Comparison of ENCODE assay signal across 8 cellular contexts in the genomic region with DNA sequence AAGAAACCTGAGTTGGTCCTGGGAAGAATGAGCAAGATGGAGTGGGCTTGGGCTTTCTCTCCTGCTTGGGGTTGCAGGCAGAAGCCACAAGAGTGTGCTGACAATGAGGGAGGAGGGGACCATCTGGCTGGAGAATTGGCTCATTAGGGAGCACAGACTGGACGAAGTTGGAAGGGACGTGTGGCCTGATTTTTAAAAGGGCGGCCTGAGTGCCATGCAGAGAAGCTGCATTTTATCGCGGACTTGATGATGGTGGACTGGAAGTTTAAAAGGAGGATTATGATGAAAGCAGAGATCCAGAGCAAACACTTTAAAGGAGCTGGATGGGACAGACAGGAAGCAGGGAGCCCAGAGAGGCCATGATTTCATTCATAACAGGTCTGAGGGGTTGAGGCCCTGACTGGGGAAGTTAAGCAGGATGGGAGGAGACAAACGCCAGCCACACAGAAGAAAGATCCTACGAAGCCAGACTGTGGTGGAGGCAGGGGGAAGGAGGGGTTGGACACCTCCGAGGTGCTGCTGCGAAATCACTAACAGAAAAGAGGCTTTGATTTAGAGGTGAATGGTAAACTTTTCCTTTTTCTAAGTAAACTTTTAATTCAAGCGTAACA. TPM values are rescaled to one million over a fixed set of nuclear protein-coding genes. Genes with fewer than 3 reads are reported as not detected.
A peak's percentile ranks its signal among the peaks of the same experiment; 100 is the strongest.
DNase-seq lines count a peak whose midpoint lies in the region; ATAC-seq and TF ChIP-seq lines count a peak whose summit lies in the region.
"Had no signal": no experiment of that assay in that cellular context is flagged by ENCODE, and none has a peak within 500 bp of the region (broad histone marks: within the 10 kb centered on the region; RNA-seq: fewer than 3 reads in every experiment).

No MANE protein-coding gene starts in this region.

- H3K14ac ChIP-seq in IMR-90 (replicated peaks; ENCODE audit: low read depth, low read length): peak overlapping the region; percentile 46

- H3K23ac ChIP-seq in IMR-90 (ENCODE audit: low read depth, low read length): no peak overlapping the region

- peaks cover 19% of the 10 kb centered on the region for H3K4me1 Mint-ChIP-seq in T-helper 17 cell

- H3K4me3 Mint-ChIP-seq in T-helper 17 cell: no peak overlapping the region

- no peak for DNase-seq in IMR-90
- DNase-seq in T-helper 17 cell: no peak
- peak; percentile 17 to 52 for DNase-seq in foreskin fibroblast
- no peak for DNase-seq in spleen
- DNase-seq in stimulated activated CD4-positive, alpha-beta T cell treated with anti-CD3 and anti-CD28 coated beads, Interleukin-2, amount 100 ng/mL, for 48 hours: no peak
- DNase-seq in GM20000 (ENCODE audit: low spot score): no peak
- DNase-seq: foreskin keratinocyte had no signal

- peak overlapping the region; percentile 1 for H2BK5ac ChIP-seq in IMR-90 (ENCODE audit: low read depth, low read length, poor library complexity, severe bottlenecking)

- no peak for TF ChIP-seq CTCF in IMR-90 (conservative IDR thresholded peaks at IDR 0.05; ENCODE audit: low read depth, low read length)
- TF ChIP-seq CTCF in foreskin fibroblast (IDR thresholded peaks at IDR 0.05; ENCODE audit: low read depth, low read length): no peak
- TF ChIP-seq CTCF in spleen (IDR thresholded peaks at IDR 0.05 in 8 of 11, conservative IDR thresholded peaks at IDR 0.05 in 3 of 11): no peak
- no peak for TF ChIP-seq CTCF in GM20000 (IDR thresholded peaks at IDR 0.05; ENCODE audit: extremely low read depth, missing control alignments)

- H3K27me3 Mint-ChIP-seq in T-helper 17 cell: peaks cover 6% of the 10 kb centered on the region

- no TSS peak for BruUV-seq in IMR-90 (replicated peaks; lab: Mats Ljungman, UMichigan)

- H4K20me1 ChIP-seq in IMR-90 (ENCODE audit: insufficient read depth, low read length): no peaks in the 10 kb centered on the region

- no peak for TF ChIP-seq RAD21 in IMR-90 (IDR thresholded peaks at IDR 0.05; ENCODE audit: low read length)

- 85% methylated on average over 5 of the region's 10 CpGs; no CpG with 5 or more reads in 1 of the 2 experiments for WGBS in IMR-90 (ENCODE audit: extremely low coverage in 2 of 2, insufficient read length in 1 of 2), 2 experiments
- WGBS in spleen, 5 donors: 62 to 75% (median 64%) methylated on average over 10 of the region's 10 CpGs

- H4K91ac ChIP-seq in IMR-90 (ENCODE audit: insufficient read depth, low read depth, low read length): no peak overlapping the region

- no peak for TF ChIP-seq POLR2A in IMR-90 (IDR thresholded peaks at IDR 0.05; ENCODE audit: low read depth, low read length)
- TF ChIP-seq POLR2A in spleen (IDR thresholded peaks at IDR 0.05): no peak

- H3K27me3 ChIP-seq in IMR-90 (ENCODE audit: control insufficient read depth, insufficient read depth, low read length): no peaks in the 10 kb centered on the region
- no peaks in the 10 kb centered on the region for H3K27me3 ChIP-seq in spleen (replicated peaks in 1 of 7)
- H3K27me3 ChIP-seq: foreskin keratinocyte had no signal

- H3K27ac Mint-ChIP-seq in T-helper 17 cell: peak overlapping the region; percentile 6

- no peaks in the 10 kb centered on the region for H3K9me3 ChIP-seq in IMR-90 (ENCODE audit: control insufficient read depth, insufficient read depth, low read length)
- H3K9me3 ChIP-seq in T-helper 17 cell (ENCODE audit: control insufficient read depth, low read length, poor library complexity, severe bottlenecking): no peaks in the 10 kb centered on the region
- no peaks in the 10 kb centered on the region for H3K9me3 ChIP-seq in spleen

- H4K8ac ChIP-seq in IMR-90 (ENCODE audit: low read depth in 2 of 2, low read length in 2 of 2): peak overlapping the region in 1 of 2 experiments; percentile 40; a peak in 1 of 4 replicates

- H3K56ac ChIP-seq in IMR-90 (ENCODE audit: extremely low read depth, insufficient read depth, low read length): no peak overlapping the region

- H2BK20ac ChIP-seq in IMR-90 (ENCODE audit: low read depth, low read length): peak overlapping the region; percentile 37; the same call in 1 of the 2 replicates

- no peak overlapping the region for H2AK5ac ChIP-seq in IMR-90 (ENCODE audit: low read depth, low read length)

- H2AK9ac ChIP-seq in IMR-90 (replicated peaks; ENCODE audit: low read depth, low read length, poor library complexity): peak overlapping the region; percentile 12

- intact Hi-C loops in IMR-90 (cut with micrococcal nuclease) (no loop called here), spleen (cut with DNase I; ENCODE audit: low total_unique reads) (no loop called here)

- CTCF ChIA-PET in IMR-90 (lab: Yijun Ruan, JAX): no interaction called here

- peak overlapping the region; percentile 11; the same call in 1 of the 2 replicates for H3K18ac ChIP-seq in IMR-90 (ENCODE audit: low read depth, low read length)

- H2AFZ ChIP-seq in IMR-90 (replicated peaks; ENCODE audit: low read length, poor library complexity): peak overlapping the region; percentile 40

- H3K79me1 ChIP-seq in IMR-90 (ENCODE audit: low read depth in 1 of 2, low read length in 2 of 2): peaks cover 4 to 5% of the 10 kb centered on the region in 2 experiments; a peak in 1 of 4 replicates

- in situ Hi-C loops in IMR-90 (cut with MboI; ENCODE audit: low sequenced_read_pairs): no loop called here

- H3K36me3 Mint-ChIP-seq in T-helper 17 cell (ENCODE audit: low read depth): peaks cover 5% of the 10 kb centered on the region

- H3K4me3 ChIP-seq in IMR-90 (ENCODE audit: insufficient read depth, low read depth, low read length): no peak overlapping the region
- no peak overlapping the region for H3K4me3 ChIP-seq in foreskin fibroblast (ENCODE audit: low read depth in 1 of 2, low read length in 2 of 2)
- peak overlapping the region in 1 of 8 donors; percentile 41 for H3K4me3 ChIP-seq in spleen

- ATAC-seq in IMR-90 (ENCODE audit: low read depth) (no peak), T-helper 17 cell (no peak), GM18861 (IDR thresholded peaks at IDR 0.05; ENCODE audit: unreplicated experiment) (no peak)
- ATAC-seq: foreskin keratinocyte had no signal

- H4K5ac ChIP-seq in IMR-90 (ENCODE audit: low read depth, low read length): peak overlapping the region; percentile 16; the same call in 1 of the 2 replicates

- H3K4ac ChIP-seq in IMR-90 (ENCODE audit: low read depth, low read length): no peak overlapping the region; the same call in 1 of the 2 replicates

- peaks cover 12% of the 10 kb centered on the region for H3K9me1 ChIP-seq in IMR-90 (ENCODE audit: insufficient read depth, low read length)

- no peak overlapping the region for H3K27ac ChIP-seq in IMR-90 (ENCODE audit: insufficient read depth, low read length)
- H3K27ac ChIP-seq in spleen: peak overlapping the region; percentile 49 to 83 (median 76)
- H3K27ac ChIP-seq: foreskin keratinocyte had no signal

- H3K36me3 ChIP-seq in IMR-90 (ENCODE audit: control insufficient read depth, insufficient read depth, low read length): no peaks in the 10 kb centered on the region
- H3K36me3 ChIP-seq in spleen: no peaks in the 10 kb centered on the region

- dilution Hi-C loops in IMR-90 (cut with HindIII; ENCODE audit: low sequenced_read_pairs, unreplicated experiment): no loop called here

- H2BK15ac ChIP-seq in IMR-90 (ENCODE audit: low read depth, low read length): 0 out of 3 replicates have a peak overlapping the region, but pooled peaks have one; percentile 7

- H3K4me1 ChIP-seq in IMR-90 (ENCODE audit: control insufficient read depth, insufficient read depth, low read length) (peaks cover 10% of the 10 kb centered on the region), spleen (peaks cover 10 to 38% (median 27%) of the 10 kb centered on the region in 6 donors)
- H3K4me1 ChIP-seq: foreskin keratinocyte had no signal

- no peak overlapping the region for H2BK120ac ChIP-seq in IMR-90 (ENCODE audit: low read depth, low read length)

- no peak overlapping the region for H3K9ac ChIP-seq in IMR-90 (ENCODE audit: low read depth, low read length)

- POLR2A ChIA-PET in IMR-90 (lab: Charles Lee; ENCODE audit: unreplicated experiment): no interaction called here

- H3K4me2 ChIP-seq in IMR-90 (ENCODE audit: low read depth, low read length): no peak overlapping the region

TF ChIP-seq in IMR-90, 13 proteins besides CTCF, POLR2A, EP300 and RAD21 (continues in another document):
- TF ChIP-seq BHLHE40 (IDR thresholded peaks at IDR 0.05; ENCODE audit: low read depth, low read length): no peak
- TF ChIP-seq CHD1 (IDR thresholded peaks at IDR 0.05; ENCODE audit: low read depth, low read length): no peak
- no peak for TF ChIP-seq MXI1 (IDR thresholded peaks at IDR 0.05; ENCODE audit: borderline replicate concordance, low read depth, low read length)
- TF ChIP-seq, protein P1, sequence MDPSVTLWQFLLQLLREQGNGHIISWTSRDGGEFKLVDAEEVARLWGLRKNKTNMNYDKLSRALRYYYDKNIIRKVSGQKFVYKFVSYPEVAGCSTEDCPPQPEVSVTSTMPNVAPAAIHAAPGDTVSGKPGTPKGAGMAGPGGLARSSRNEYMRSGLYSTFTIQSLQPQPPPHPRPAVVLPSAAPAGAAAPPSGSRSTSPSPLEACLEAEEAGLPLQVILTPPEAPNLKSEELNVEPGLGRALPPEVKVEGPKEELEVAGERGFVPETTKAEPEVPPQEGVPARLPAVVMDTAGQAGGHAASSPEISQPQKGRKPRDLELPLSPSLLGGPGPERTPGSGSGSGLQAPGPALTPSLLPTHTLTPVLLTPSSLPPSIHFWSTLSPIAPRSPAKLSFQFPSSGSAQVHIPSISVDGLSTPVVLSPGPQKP (IDR thresholded peaks at IDR 0.05; ENCODE audit: borderline replicate concordance, low read depth, low read length): no peak
- TF ChIP-seq SMC3 (IDR thresholded peaks at IDR 0.05; ENCODE audit: low read depth, low read length): no peak
- TF ChIP-seq RFX5 (IDR thresholded peaks at IDR 0.05; ENCODE audit: low read depth, low read length): no peak
- no peak for TF ChIP-seq RCOR1 (IDR thresholded peaks at IDR 0.05; ENCODE audit: insufficient replicate concordance, low read length)
- TF ChIP-seq FOS (IDR thresholded peaks at IDR 0.05; ENCODE audit: low read depth, low read length): no peak
- TF ChIP-seq NFE2L2 (IDR thresholded peaks at IDR 0.05; ENCODE audit: low read depth, low read length): no peak
- no peak for TF ChIP-seq CEBPB (IDR thresholded peaks at IDR 0.05; ENCODE audit: low read depth, low read length)

RNA-seq across cellular contexts. Expression of gene TLNRD1, which starts 23.6 kb away (rescaled TPM):
- total RNA-seq in IMR-90 (2012; rRNA removed) (2.2 and 2.8 TPM in 2 replicates), T-helper 17 cell (10 to 100 TPM; 17.5 to 17.6 TPM), spleen (10 to 100 TPM; 22.7 to 53.3 (median 32.3) TPM)
- polyA plus RNA-seq in IMR-90 (2012; rRNA removed) (6.8 and 9.5 TPM in 2 replicates), spleen (10 to 100 TPM in 1 of 3 donors, 1 to 10 TPM in 2; 6.2 to 14.1 (median 8.1) TPM)
- polyA plus RNA-seq in IMR-90 (2012; cell fraction: cytosol; rRNA removed): 4.7 and 12.7 TPM in 2 replicates
- polyA plus RNA-seq in IMR-90 (2012; cell fraction: nucleus; rRNA removed; ENCODE audit: low replicate concordance): 3.6 and 10.3 TPM in 2 replicates

RNA-seq across cellular contexts. Expression of gene MESD, which starts 34.8 kb away (rescaled TPM):
- 10.0 and 15.3 TPM in 2 replicates for total RNA-seq in IMR-90 (2012; rRNA removed)
- polyA plus RNA-seq in IMR-90 (2012; rRNA removed): 14.0 and 14.7 TPM in 2 replicates
- polyA plus RNA-seq in IMR-90 (2012; cell fraction: cytosol; rRNA removed): 6.2 and 6.5 TPM in 2 replicates
- 3.5 and 8.2 TPM in 2 replicates for polyA plus RNA-seq in IMR-90 (2012; cell fraction: nucleus; rRNA removed; ENCODE audit: low replicate concordance)
- 10 to 100 TPM; 14.3 to 14.4 TPM for total RNA-seq in T-helper 17 cell
- total RNA-seq in spleen: 10 to 100 TPM; 25.4 to 39.8 (median 29.1) TPM
- polyA plus RNA-seq in spleen: 10 to 100 TPM in 2 of 3 donors, 1 to 10 TPM in 1; 8.5 to 13.1 (median 10.3) TPM

Comparison
In these comparisons a context has a peak if more than half of its experiments do, and no peak if none do; other contexts are left out.
1. DNase-seq: peak in foreskin fibroblast (2 of 2); none in IMR-90 (single experiment), T-helper 17 cell (0 of 3), spleen (single experiment), stimulated activated CD4-positive, alpha-beta T cell treated with anti-CD3 and anti-CD28 coated beads, Interleukin-2, amount 100 ng/mL, for 48 hours (0 of 2) and GM20000 (single experiment).